ENCODE assay signal across 11 cellular contexts in the genomic region with DNA sequence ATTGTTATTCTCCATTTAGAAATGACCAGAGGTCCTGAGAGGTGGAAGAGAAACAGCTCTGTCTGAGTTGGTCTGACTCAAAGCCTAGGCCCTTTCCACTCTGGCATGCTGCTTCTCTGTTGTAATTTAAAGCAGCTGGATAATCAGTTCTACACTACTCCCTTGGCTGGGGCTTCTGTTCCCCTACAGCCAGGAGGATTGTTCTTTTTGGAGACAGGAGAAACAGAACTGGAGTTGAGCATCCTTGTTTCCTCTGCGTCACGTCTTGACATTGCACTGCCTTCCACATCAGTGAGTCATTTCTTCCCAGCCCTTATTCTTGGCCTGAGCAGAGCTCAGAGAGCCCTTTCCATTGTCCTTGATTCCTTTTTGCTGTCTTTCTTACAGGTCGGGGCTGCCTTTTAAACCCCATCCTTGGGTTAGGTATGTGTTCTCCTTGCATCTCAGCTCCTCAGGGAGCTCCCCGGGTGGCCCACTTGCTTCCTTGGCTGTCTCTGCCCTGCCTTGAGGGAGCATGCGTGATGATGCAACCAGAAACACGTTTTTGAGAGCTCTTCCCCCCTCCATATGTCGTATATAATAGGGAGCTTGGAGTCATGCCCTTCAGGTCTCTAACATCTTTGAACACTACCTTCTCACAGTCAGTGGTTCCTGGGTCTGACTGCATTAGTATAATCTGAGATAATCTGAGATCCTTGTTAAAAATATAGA. TPM values are rescaled to one million over a fixed set of nuclear protein-coding genes. Genes with fewer than 3 reads are reported as not detected.
DNase-seq lines count a peak whose midpoint lies in the region; ATAC-seq, FAIRE-seq and TF ChIP-seq lines count a peak whose summit lies in the region.
"Had no signal": no experiment of that assay in that cellular context is flagged by ENCODE, and none has a peak within 500 bp of the region (broad histone marks: within the 10 kb centered on the region; RNA-seq: fewer than 3 reads in every experiment).

No MANE protein-coding gene starts in this region.

- H3K4me3 ChIP-seq in endothelial cell of umbilical vein (replicated peaks in 1 of 3; ENCODE audit: insufficient read depth in 1 of 3, low read depth in 1 of 3, low read length in 3 of 3) (no peak overlapping the region), mesodermal cell (ENCODE audit: extremely low read depth, insufficient read depth, low read length, poor library complexity, severe bottlenecking) (no peak overlapping the region)

- H3K9me1 ChIP-seq in endothelial cell of umbilical vein (replicated peaks; ENCODE audit: control insufficient read depth, extremely low read depth, insufficient read depth, low read length) = no peaks in the 10 kb centered on the region

- no peak overlapping the region for H2AFZ ChIP-seq in endothelial cell of umbilical vein (ENCODE audit: low read depth, low read length)

- POLR2A ChIA-PET in endothelial cell of umbilical vein (lab: Charles Lee) = interaction anchor here (1.4 kb wide), 1 partner anchor 32 kb away, joined by 6 read pairs; no protein-coding TSS in a partner anchor
- POLR2A ChIA-PET in activated CD8-positive, alpha-beta T cell treated with anti-CD3 and anti-CD28 coated beads for 36 hours (lab: Charles Lee) = interaction anchor here (0.9 kb wide), 1 partner anchor 13 kb away, joined by 3 read pairs; no protein-coding TSS in a partner anchor

- CTCF ChIA-PET in endothelial cell of umbilical vein (lab: Charles Lee) = interaction anchor here (0.7 to 3.4 kb wide), 12 partner anchors 8 to 539 kb away, joined by 3 to 22 read pairs (median 4); no protein-coding TSS in a partner anchor
- CTCF ChIA-PET in activated CD8-positive, alpha-beta T cell treated with anti-CD3 and anti-CD28 coated beads for 36 hours (lab: Charles Lee) = no interaction called here

- no peak overlapping the region for H3K4me2 ChIP-seq in endothelial cell of umbilical vein (ENCODE audit: insufficient read depth, low read length)
- H3K4me2 ChIP-seq: KMS-11 had no signal

- no peaks in the 10 kb centered on the region for H3K79me2 ChIP-seq in endothelial cell of umbilical vein (ENCODE audit: control insufficient read depth, insufficient read depth, low read length)

- FAIRE-seq in endothelial cell of umbilical vein (lab: Jason Lieb, UNC) = peak; percentile 70

- H3K27ac Mint-ChIP-seq in activated CD8-positive, alpha-beta T cell treated with anti-CD3 and anti-CD28 coated beads for 36 hours = no peak overlapping the region
- H3K27ac Mint-ChIP-seq: T-cell had no signal

- intact Hi-C loops in endothelial cell of umbilical vein (cut with micrococcal nuclease) = no loop called here
- intact Hi-C loops in activated CD8-positive, alpha-beta T cell treated with anti-CD3 and anti-CD28 coated beads for 36 hours (cut with micrococcal nuclease) = no loop called here

- H3K36me3 ChIP-seq in endothelial cell of umbilical vein (ENCODE audit: control insufficient read depth in 2 of 2, extremely low read depth in 1 of 2, insufficient read depth in 2 of 2, low read length in 2 of 2) (no peaks in the 10 kb centered on the region), mesodermal cell (ENCODE audit: control insufficient read depth, insufficient read depth, low read length) (peaks cover 86% of the 10 kb centered on the region)

- dilution Hi-C loops in endothelial cell of umbilical vein (cut with MboI; ENCODE audit: extremely low pct_ligation_motif_present, low sequenced_read_pairs) = no loop called here

- H3K27me3 ChIP-seq in endothelial cell of umbilical vein (ENCODE audit: control insufficient read depth in 2 of 2, insufficient read depth in 2 of 2, low read length in 2 of 2) = no peaks in the 10 kb centered on the region
- H3K27me3 ChIP-seq: neutrophil had no signal

- no TSS peak for BruUV-seq in endothelial cell of umbilical vein (replicated peaks; lab: Mats Ljungman, UMichigan)

- TF ChIP-seq CTCF in endothelial cell of umbilical vein (IDR thresholded peaks at IDR 0.05; ENCODE audit: extremely low read depth in 1 of 2, insufficient read depth in 1 of 2, low read depth in 1 of 2, low read length in 2 of 2) = no peak
- TF ChIP-seq CTCF in activated CD8-positive, alpha-beta T cell treated with anti-CD3 and anti-CD28 coated beads for 36 hours (IDR thresholded peaks at IDR 0.05) = no peak

- no peaks in the 10 kb centered on the region for H3K27me3 Mint-ChIP-seq in activated CD8-positive, alpha-beta T cell treated with anti-CD3 and anti-CD28 coated beads for 36 hours
- H3K27me3 Mint-ChIP-seq: T-cell had no signal

- no peak overlapping the region for H3K4me3 Mint-ChIP-seq in activated CD8-positive, alpha-beta T cell treated with anti-CD3 and anti-CD28 coated beads for 36 hours
- H3K4me3 Mint-ChIP-seq: T-cell had no signal

- H3K9ac ChIP-seq in endothelial cell of umbilical vein (replicated peaks; ENCODE audit: extremely low read depth, insufficient read depth, low read length) = no peak overlapping the region
- H3K9ac ChIP-seq: KMS-11 had no signal

- H3K27ac ChIP-seq in endothelial cell of umbilical vein (ENCODE audit: insufficient read depth, low read depth, low read length) (peak overlapping the region; percentile 19), mesodermal cell (ENCODE audit: low read depth, low read length, severe bottlenecking) (peak overlapping the region; percentile 45)
- H3K27ac ChIP-seq: KMS-11, neutrophil had no signal

- peak; percentile 28 for DNase-seq in activated CD8-positive, alpha-beta memory T cell treated with anti-CD3 and anti-CD28 coated beads, Interleukin-2, amount 50 U/mL, for 48 hours
- DNase-seq in activated CD8-positive, alpha-beta memory T cell treated with anti-CD3 and anti-CD28 coated beads, Interleukin-2, amount 50 U/mL, for 4 hours = no peak
- DNase-seq in endothelial cell of umbilical vein (ENCODE audit: low read depth, low spot score) = peak; percentile 62
- DNase-seq in activated CD8-positive, alpha-beta T cell treated with anti-CD3 and anti-CD28 coated beads for 36 hours = no peak
- no peak for DNase-seq in retina
- DNase-seq: T-cell had no signal

- no peak for ATAC-seq in activated CD8-positive, alpha-beta T cell treated with anti-CD3 and anti-CD28 coated beads for 36 hours
- ATAC-seq in GM19324 (IDR thresholded peaks at IDR 0.05; ENCODE audit: low FRiP score, unreplicated experiment) (no peak), HG02870 (IDR thresholded peaks at IDR 0.05; ENCODE audit: unreplicated experiment) (no peak)
- ATAC-seq: T-cell had no signal

- TF ChIP-seq POLR2A in endothelial cell of umbilical vein (IDR thresholded peaks at IDR 0.05; ENCODE audit: low read depth, low read length) = no peak

- no peaks in the 10 kb centered on the region for H3K4me1 Mint-ChIP-seq in activated CD8-positive, alpha-beta T cell treated with anti-CD3 and anti-CD28 coated beads for 36 hours (ENCODE audit: low read depth)
- H3K4me1 Mint-ChIP-seq: T-cell had no signal

- 76 to 81% methylated on average over 3 to 6 of the region's 7 CpGs for WGBS in mesodermal cell (ENCODE audit: insufficient coverage in 2 of 2), 2 experiments

- H4K20me1 ChIP-seq in endothelial cell of umbilical vein (replicated peaks; ENCODE audit: control insufficient read depth, extremely low read depth, insufficient read depth, low read length) = no peaks in the 10 kb centered on the region

- peaks cover 10% of the 10 kb centered on the region for H3K4me1 ChIP-seq in endothelial cell of umbilical vein (ENCODE audit: control insufficient read depth, extremely low read depth, insufficient read depth, low read length)
- H3K4me1 ChIP-seq in mesodermal cell (ENCODE audit: control insufficient read depth, insufficient read depth, low read length, poor library complexity, severe bottlenecking) = peaks cover 18% of the 10 kb centered on the region

- no peaks in the 10 kb centered on the region for H3K36me3 Mint-ChIP-seq in activated CD8-positive, alpha-beta T cell treated with anti-CD3 and anti-CD28 coated beads for 36 hours (ENCODE audit: low read depth)

- no peaks in the 10 kb centered on the region for H3K9me3 Mint-ChIP-seq in activated CD8-positive, alpha-beta T cell treated with anti-CD3 and anti-CD28 coated beads for 36 hours
- H3K9me3 Mint-ChIP-seq: T-cell had no signal

- H3K9me3 ChIP-seq in endothelial cell of umbilical vein (replicated peaks; ENCODE audit: control insufficient read depth, insufficient read depth, low read length) = no peaks in the 10 kb centered on the region
- no peaks in the 10 kb centered on the region for H3K9me3 ChIP-seq in mesodermal cell (ENCODE audit: control insufficient read depth, low read length)
- H3K9me3 ChIP-seq: neutrophil had no signal

TF ChIP-seq in endothelial cell of umbilical vein, 7 proteins besides CTCF, POLR2A, EP300 and RAD21:
- peak; percentile 57 for TF ChIP-seq FOS (IDR thresholded peaks at IDR 0.05; ENCODE audit: borderline replicate concordance, insufficient read depth, low read length)
- peak; percentile 72 for TF ChIP-seq JUN (IDR thresholded peaks at IDR 0.05; ENCODE audit: borderline replicate concordance, insufficient read depth, insufficient read length, low read depth)
- TF ChIP-seq MYC (IDR thresholded peaks at IDR 0.05; ENCODE audit: low read depth, low read length) = no peak

RNA-seq across cellular contexts. Expression of a gene that starts 35.7 kb away (rescaled TPM):
- 4.2 and 4.8 TPM in 2 replicates for total RNA-seq in endothelial cell of umbilical vein
- polyA plus RNA-seq in endothelial cell of umbilical vein = 5.0 TPM in 2 replicates
- 4.5 and 5.1 TPM in 2 replicates for polyA plus RNA-seq in endothelial cell of umbilical vein (2011; cell fraction: cytosol; rRNA removed)
- polyA plus RNA-seq in endothelial cell of umbilical vein (2011; cell fraction: nucleus; rRNA removed) = 7.5 and 8.9 TPM in 2 replicates
- 4.2 and 6.6 TPM in 2 replicates for polyA plus RNA-seq in endothelial cell of umbilical vein (2012)
- polyA minus RNA-seq in endothelial cell of umbilical vein = 2.8 and 5.6 TPM in 2 replicates
- not detected for polyA minus RNA-seq in endothelial cell of umbilical vein (2011; cell fraction: cytosol; rRNA and poly(A)+ RNA removed)
- 0.34 and 1.4 TPM in 2 replicates for polyA minus RNA-seq in endothelial cell of umbilical vein (2011; cell fraction: nucleus; rRNA and poly(A)+ RNA removed)
- polyA plus RNA-seq in mesodermal cell (2013, experiment 1 of 2) = 20.3 TPM
- 18.1 TPM for polyA plus RNA-seq in mesodermal cell (2013, experiment 2 of 2)
- 1 to 10 TPM; 4.2 to 4.9 TPM for total RNA-seq in activated CD8-positive, alpha-beta T cell treated with anti-CD3 and anti-CD28 coated beads for 36 hours

Comparison
In these comparisons a context has a peak if more than half of its experiments do, and no peak if none do; other contexts are left out.
1. DNase-seq: peak in activated CD8-positive, alpha-beta memory T cell treated with anti-CD3 and anti-CD28 coated beads, Interleukin-2, amount 50 U/mL, for 48 hours (single experiment) and endothelial cell of umbilical vein (single experiment); none in activated CD8-positive, alpha-beta memory T cell treated with anti-CD3 and anti-CD28 coated beads, Interleukin-2, amount 50 U/mL, for 4 hours (single experiment), activated CD8-positive, alpha-beta T cell treated with anti-CD3 and anti-CD28 coated beads for 36 hours (single experiment) and retina (single experiment).